ENCODE assay signal across 2 cellular contexts in genomic region chr9:98222885-98223640, GRCh38.
TF ChIP-seq lines count a peak whose summit lies in the region.

No MANE protein-coding gene starts in this region.

TF ChIP-seq in A549, 52 proteins besides CTCF, POLR2A, EP300 and RAD21:
- TF ChIP-seq GATA3 (IDR thresholded peaks at IDR 0.05; ENCODE audit: borderline replicate concordance) (peak; percentile 59; the same call in 1 of the 2 replicates), HOXB5 (CRISPR knock-in tag; IDR thresholded peaks at IDR 0.05) (0 out of 2 replicates have a peak, but pooled peaks have one; percentile 52), PBX3 (IDR thresholded peaks at IDR 0.05) (0 out of 2 replicates have a peak, but pooled peaks have one; percentile 34), SREBF2 (IDR thresholded peaks at IDR 0.05) (no peak), MAX (IDR thresholded peaks at IDR 0.05) (peak; percentile 40; the same call in 1 of the 2 replicates), TFCP2L1 (CRISPR knock-in tag; IDR thresholded peaks at IDR 0.05) (no peak), ZSCAN20 (CRISPR knock-in tag; IDR thresholded peaks at IDR 0.05) (peak; percentile 29; the same call in 1 of the 2 replicates), FOSL2 (IDR thresholded peaks at IDR 0.05) (no peak), FOSL2 (CRISPR knock-in tag; IDR thresholded peaks at IDR 0.05) (peak; percentile 47), CEBPB (IDR thresholded peaks at IDR 0.05) (peak; percentile 18 to 57; a peak in 2 of 4 replicates)

TF ChIP-seq in K562, 482 proteins besides CTCF, POLR2A, EP300 and RAD21:
- peak; percentile 39; the same call in 1 of the 2 replicates for TF ChIP-seq TEAD4 (IDR thresholded peaks at IDR 0.05; ENCODE audit: low read length)
- TF ChIP-seq TEAD4 (CRISPR knock-in tag; IDR thresholded peaks at IDR 0.05; ENCODE audit: borderline replicate concordance): no peak
- no peak for TF ChIP-seq ZNF253 (CRISPR knock-in tag; conservative IDR thresholded peaks at IDR 0.05)
- TF ChIP-seq RCOR1 (IDR thresholded peaks at IDR 0.05; ENCODE audit: borderline replicate concordance in 1 of 2, low read depth in 2 of 2, low read length in 2 of 2): peak in 1 of 2 experiments; percentile 57; a peak in 1 of 4 replicates
- TF ChIP-seq ZNF717 (CRISPR knock-in tag; IDR thresholded peaks at IDR 0.05): no peak
- TF ChIP-seq TCF3 (CRISPR knock-in tag; IDR thresholded peaks at IDR 0.05): 0 out of 2 replicates have a peak, but pooled peaks have one; percentile 11
- no peak for TF ChIP-seq FOXA1 (IDR thresholded peaks at IDR 0.05; ENCODE audit: borderline replicate concordance)
- no peak for TF ChIP-seq CREB1 (IDR thresholded peaks at IDR 0.05)
- TF ChIP-seq CREB1 (CRISPR knock-in tag; IDR thresholded peaks at IDR 0.05): no peak
- TF ChIP-seq HDAC1 (IDR thresholded peaks at IDR 0.05): 0 out of 4 replicates have a peak, but pooled peaks of 1 of the 2 experiments have one; percentile 15
- no peak for TF ChIP-seq GTF2E2 (tag; IDR thresholded peaks at IDR 0.05)
- no peak for TF ChIP-seq U2AF2 (optimal IDR thresholded peaks at IDR 0.05; ENCODE audit: low read depth, low read length)
- TF ChIP-seq MBD2 (IDR thresholded peaks at IDR 0.05; ENCODE audit: borderline replicate concordance, low read depth): no peak
- no peak for TF ChIP-seq ZNF165 (CRISPR knock-in tag; IDR thresholded peaks at IDR 0.05; ENCODE audit: borderline replicate concordance)
- TF ChIP-seq KDM1A (IDR thresholded peaks at IDR 0.05): peak; percentile 67 to 68; a peak in 3 of 4 replicates
- TF ChIP-seq HMGN3 (IDR thresholded peaks at IDR 0.05; ENCODE audit: borderline replicate concordance, extremely low read depth, insufficient read length, low read depth, low read length): no peak
- 0 out of 2 replicates have a peak, but pooled peaks have one; percentile 21 for TF ChIP-seq HDAC2 (IDR thresholded peaks at IDR 0.05)
